8 cellular contexts compared by ENCODE assay signal in genomic region chr11:66022401-66023185, GRCh38. TPM values are rescaled to one million over a fixed set of nuclear protein-coding genes. Genes with fewer than 3 reads are reported as not detected.
DNase-seq lines count a peak whose midpoint lies in the region; ATAC-seq and TF ChIP-seq lines count a peak whose summit lies in the region.

No MANE protein-coding gene starts in this region.

- ATAC-seq in HG03378 (IDR thresholded peaks at IDR 0.05; ENCODE audit: unreplicated experiment), result no peak

- H2BK12ac ChIP-seq in trophoblast cell (ENCODE audit: low read length), result peak overlapping the region; percentile 29

- H4K12ac ChIP-seq in trophoblast cell (ENCODE audit: low read depth, low read length), result peak overlapping the region; percentile 74

- no peaks in the 10 kb centered on the region for H3K79me2 ChIP-seq in trophoblast cell (ENCODE audit: control insufficient read depth, insufficient read depth, low read length, poor library complexity)

- H4K91ac ChIP-seq in trophoblast cell (ENCODE audit: low read depth, low read length), result no peak overlapping the region

- H2AK5ac ChIP-seq in trophoblast cell (ENCODE audit: low read length), result no peak overlapping the region

- WGBS in trophoblast cell (ENCODE audit: extremely low coverage, insufficient coverage, insufficient read length), result no CpG with 5 or more reads among the region's 46 CpGs
- 19 to 24% methylated on average over 42 to 45 of the region's 46 CpGs for WGBS in tibial nerve, 2 donors

- no peak for TF ChIP-seq EP300 in Ishikawa (IDR thresholded peaks at IDR 0.05; ENCODE audit: borderline replicate concordance)
- no peak for TF ChIP-seq EP300 in tibial nerve (IDR thresholded peaks at IDR 0.05)

- H4K8ac ChIP-seq in trophoblast cell (ENCODE audit: low read depth, low read length), result peak overlapping the region; percentile 90

- H3K79me1 ChIP-seq in trophoblast cell (ENCODE audit: low read length), result no peaks in the 10 kb centered on the region

- no peak overlapping the region for H2AFZ ChIP-seq in trophoblast cell (ENCODE audit: insufficient read depth, low read length, poor library complexity)

- no peak overlapping the region for H3K4me2 ChIP-seq in trophoblast cell (ENCODE audit: low read length)

- H3K4me1 ChIP-seq in SJSA1 (replicated peaks) (peaks cover 27% of the 10 kb centered on the region), trophoblast cell (ENCODE audit: control insufficient read depth in 1 of 2, insufficient read depth in 2 of 2, low read length in 2 of 2) (no peaks in the 10 kb centered on the region), tibial nerve (peaks cover 0 to 13% (median 1%) of the 10 kb centered on the region in 4 donors)

- no peak overlapping the region for H2BK5ac ChIP-seq in trophoblast cell (ENCODE audit: low read depth, low read length, poor library complexity)

- H3K36me3 ChIP-seq in SJSA1 (no peaks in the 10 kb centered on the region), trophoblast cell (ENCODE audit: control insufficient read depth in 1 of 2, insufficient read depth in 2 of 2, low read length in 2 of 2) (no peaks in the 10 kb centered on the region), tibial nerve (no peaks in the 10 kb centered on the region)

- no peak overlapping the region for H2BK120ac ChIP-seq in trophoblast cell (ENCODE audit: insufficient read depth, low read length, poor library complexity)

- H3K4ac ChIP-seq in trophoblast cell (ENCODE audit: low read depth, low read length), result no peak overlapping the region

- no peak for TF ChIP-seq POLR2A in tibial nerve (IDR thresholded peaks at IDR 0.05)

- no peaks in the 10 kb centered on the region for H3K27me3 ChIP-seq in SJSA1 (replicated peaks)
- H3K27me3 ChIP-seq in trophoblast cell (ENCODE audit: insufficient read depth, low read length), result no peaks in the 10 kb centered on the region
- H3K27me3 ChIP-seq in tibial nerve, result no peaks in the 10 kb centered on the region

- H3K9ac ChIP-seq in trophoblast cell (ENCODE audit: low read length), result no peak overlapping the region

- no peak overlapping the region for H3K23ac ChIP-seq in trophoblast cell (ENCODE audit: low read length)

- no peak overlapping the region for H3K27ac ChIP-seq in SJSA1
- H3K27ac ChIP-seq in trophoblast cell (ENCODE audit: low read depth, low read length), result no peak overlapping the region
- no peak overlapping the region for H3K27ac ChIP-seq in tibial nerve

- H3K14ac ChIP-seq in trophoblast cell (ENCODE audit: low read length), result no peak overlapping the region

- H3K9me3 ChIP-seq in SJSA1 (replicated peaks), result no peaks in the 10 kb centered on the region
- H3K9me3 ChIP-seq in trophoblast cell (ENCODE audit: insufficient read depth, low read depth, low read length), result peaks cover 7% of the 10 kb centered on the region
- H3K9me3 ChIP-seq in tibial nerve, result no peaks in the 10 kb centered on the region

- DNase-seq in DMS153 treated with DMSO at 0.1 percent for 48 hours (lab: John Stamatoyannopoulos, UW; ENCODE audit: unreplicated experiment) (peak; percentile 10), SJSA1 (ENCODE audit: low read depth in 1 of 2, low spot score in 2 of 2) (peak; percentile 87 to 89), globus pallidus (ENCODE audit: low spot score) (peak; percentile 16), trophoblast cell (peak; percentile 80 to 92), tibial nerve (ENCODE audit: low spot score in 2 of 2) (peak; percentile 49 to 69)
- DNase-seq in activated naive CD4-positive, alpha-beta T cell (lab: John Stamatoyannopoulos, UW), result peak; percentile 65 to 79 (median 67)

- no peak overlapping the region for H3K18ac ChIP-seq in trophoblast cell (ENCODE audit: low read length)

- no peak overlapping the region for H3K4me3 ChIP-seq in SJSA1
- H3K4me3 ChIP-seq in trophoblast cell (ENCODE audit: low read depth, low read length), result no peak overlapping the region
- H3K4me3 ChIP-seq in tibial nerve, result no peak overlapping the region

- peak; percentile 88 for TF ChIP-seq RAD21 in Ishikawa (IDR thresholded peaks at IDR 0.05; ENCODE audit: low read depth)

- peak; percentile 90 to 95 (median 91) for TF ChIP-seq CTCF in tibial nerve (IDR thresholded peaks at IDR 0.05)

TF ChIP-seq in Ishikawa, 13 proteins besides CTCF, POLR2A, EP300 and RAD21:
- TF ChIP-seq REST (IDR thresholded peaks at IDR 0.05; ENCODE audit: low read depth), result no peak
- TF ChIP-seq MAX (IDR thresholded peaks at IDR 0.05), result peak; percentile 63

RNA-seq across cellular contexts. Expression of gene CATSPER1, which starts 3.7 kb away (rescaled TPM):
- total RNA-seq in SJSA1 (2014; rRNA removed; shearing (Covaris generic)), result 0.50 and 1.4 TPM in 2 replicates
- polyA plus RNA-seq in trophoblast cell (2013), result 0.04 TPM in 1 of 2 replicates, not detected in the other
- under 1 TPM in 1 of 4 donors, not detected in 3; 0.87 TPM for total RNA-seq in tibial nerve

RNA-seq across cellular contexts. Expression of gene CST6, which starts 10.8 kb away (rescaled TPM):
- total RNA-seq in SJSA1 (2014; rRNA removed; shearing (Covaris generic)), result not detected in 2 replicates
- 15.1 and 18.1 TPM in 2 replicates for polyA plus RNA-seq in trophoblast cell (2013)
- total RNA-seq in tibial nerve, result 1 to 10 TPM in 1 of 4 donors, not detected in 3; 1.2 TPM

RNA-seq across cellular contexts. Expression of gene BANF1, which starts 20.3 kb away (rescaled TPM):
- 116 and 140 TPM in 2 replicates for total RNA-seq in SJSA1 (2014; rRNA removed; shearing (Covaris generic))
- polyA plus RNA-seq in trophoblast cell (2013), result 248 and 252 TPM in 2 replicates
- 10 to 100 TPM; 23.9 to 68.9 (median 51.0) TPM for total RNA-seq in tibial nerve

RNA-seq across cellular contexts. Expression of gene EIF1AD, which starts 20.6 kb away (rescaled TPM):
- 84.3 and 93.2 TPM in 2 replicates for total RNA-seq in SJSA1 (2014; rRNA removed; shearing (Covaris generic))
- 38.7 and 41.3 TPM in 2 replicates for polyA plus RNA-seq in trophoblast cell (2013)
- total RNA-seq in tibial nerve, result 10 to 100 TPM; 27.0 to 40.6 (median 29.5) TPM

RNA-seq across cellular contexts. Expression of gene GAL3ST3, which starts 26.4 kb away (rescaled TPM):
- total RNA-seq in SJSA1 (2014; rRNA removed; shearing (Covaris generic)), result not detected in 2 replicates
- polyA plus RNA-seq in trophoblast cell (2013), result 0.12 TPM in 2 replicates
- not detected for total RNA-seq in tibial nerve

Comparison
In these comparisons a context has a peak if more than half of its experiments do, and no peak if none do; other contexts are left out.
1. DNase-seq: peak in every context shown above with its lines; median percentile 88 in SJSA1; 86 in trophoblast cell; 67 in activated naive CD4-positive, alpha-beta T cell; 59 in tibial nerve; 16 in globus pallidus; 10 in DMS153 treated with DMSO at 0.1 percent for 48 hours.